In the genomic region with DNA sequence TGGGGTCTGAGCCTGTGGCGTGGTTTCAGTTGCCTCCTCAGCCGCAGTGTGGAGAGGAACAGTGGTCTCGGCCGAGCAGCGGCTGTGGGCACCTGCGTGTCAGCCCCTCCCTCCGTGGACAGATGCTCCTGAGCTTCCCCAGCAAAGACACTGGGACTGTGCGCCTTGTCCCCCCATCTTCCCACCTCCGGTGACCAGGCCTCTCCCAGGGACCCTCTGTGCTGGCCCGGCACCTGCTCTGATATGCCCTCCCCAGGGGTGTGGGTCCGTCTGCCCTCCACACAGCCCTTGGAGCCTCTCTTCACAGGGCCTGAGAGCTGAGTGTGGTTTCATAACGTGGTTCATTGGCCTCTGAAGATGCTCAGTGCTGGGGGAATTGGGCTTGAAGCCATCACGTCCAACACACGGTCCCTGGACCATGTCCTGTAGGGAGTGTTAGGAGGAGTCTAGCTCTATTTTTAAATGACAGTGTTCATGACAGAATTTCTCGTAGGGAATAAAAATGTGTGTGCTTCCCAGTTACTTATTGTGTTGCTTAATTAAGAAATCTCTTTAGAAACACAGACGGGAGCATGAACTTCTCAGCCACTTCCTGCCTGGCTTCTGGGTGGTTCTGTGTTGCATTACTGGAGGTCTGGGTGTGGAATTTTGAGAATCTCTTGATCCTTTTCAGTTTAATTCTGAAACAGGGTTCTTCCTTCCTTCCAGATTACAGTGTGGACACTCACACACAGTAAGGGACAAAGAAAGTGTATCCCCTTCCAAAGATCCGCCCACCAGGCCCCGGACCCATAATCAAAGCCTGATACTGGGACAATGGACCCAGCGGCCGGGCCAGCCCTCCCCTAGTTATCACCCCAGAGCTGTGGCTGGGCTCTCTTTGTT, we compare ENCODE assay signal across 8 cellular contexts.
A peak's percentile ranks its signal among the peaks of the same experiment; 100 is the strongest.
DNase-seq lines count a peak whose midpoint lies in the region; ATAC-seq and TF ChIP-seq lines count a peak whose summit lies in the region.

No MANE protein-coding gene starts in this region.

- H3K9ac ChIP-seq in PC-3 (ENCODE audit: low read length): no peak overlapping the region

- H3K4me2 ChIP-seq in PC-3 (ENCODE audit: low read length): no peak overlapping the region

- no peaks in the 10 kb centered on the region for H3K27me3 Mint-ChIP-seq in T-helper 1 cell treated with Interleukin-12 subunit alpha and Interleukin-12 subunit beta and Interleukin-4 antibody, amounts not matched to agents 30 μg/mL and 1 μg/mL, for 36 hours (ENCODE audit: low read depth)

- H3K9me3 ChIP-seq in PC-3 (ENCODE audit: low read length): no peaks in the 10 kb centered on the region

- H3K4me1 ChIP-seq in PC-3 (ENCODE audit: insufficient read depth, low read length): peaks cover 4% of the 10 kb centered on the region; the same call in 1 of the 2 replicates

- H3K9me2 ChIP-seq in PC-3 (replicated peaks; ENCODE audit: low read length): no peaks in the 10 kb centered on the region

- peak overlapping the region; percentile 48 for H3K4me3 Mint-ChIP-seq in T-helper 1 cell treated with Interleukin-12 subunit alpha and Interleukin-12 subunit beta and Interleukin-4 antibody, amounts not matched to agents 30 μg/mL and 1 μg/mL, for 36 hours

- H2AFZ ChIP-seq in PC-3 (ENCODE audit: low read length): no peak overlapping the region

- peaks cover 14% of the 10 kb centered on the region for H3K36me3 Mint-ChIP-seq in T-helper 1 cell treated with Interleukin-12 subunit alpha and Interleukin-12 subunit beta and Interleukin-4 antibody, amounts not matched to agents 30 μg/mL and 1 μg/mL, for 36 hours (ENCODE audit: low read depth)

- H3K79me2 ChIP-seq in PC-3 (ENCODE audit: low read length): no peaks in the 10 kb centered on the region

- peak overlapping the region in 20 of 21 experiments; percentile 45 to 91 (median 76) for H3K27ac ChIP-seq in skin epidermis
- H3K27ac ChIP-seq in PC-3 (ENCODE audit: low read length): no peak overlapping the region

- no peaks in the 10 kb centered on the region for H3K36me3 ChIP-seq in PC-3 (ENCODE audit: low read depth, low read length)

- BruUV-seq in PC-3 (replicated peaks; lab: Mats Ljungman, UMichigan): no TSS peak

- no peaks in the 10 kb centered on the region for H3K27me3 ChIP-seq in PC-3 (ENCODE audit: low read length)

- no peaks in the 10 kb centered on the region for H4K20me1 ChIP-seq in PC-3 (ENCODE audit: low read length)

- peak overlapping the region; percentile 55 for H3K27ac Mint-ChIP-seq in T-helper 1 cell treated with Interleukin-12 subunit alpha and Interleukin-12 subunit beta and Interleukin-4 antibody, amounts not matched to agents 30 μg/mL and 1 μg/mL, for 36 hours

- no peaks in the 10 kb centered on the region for H3K9me3 Mint-ChIP-seq in T-helper 1 cell treated with Interleukin-12 subunit alpha and Interleukin-12 subunit beta and Interleukin-4 antibody, amounts not matched to agents 30 μg/mL and 1 μg/mL, for 36 hours

- POLR2A ChIA-PET in PC-3 (lab: Charles Lee; ENCODE audit: unreplicated experiment): no interaction called here

- ATAC-seq in GM21529 (IDR thresholded peaks at IDR 0.05; ENCODE audit: unreplicated experiment) (peak; percentile 37), HG02973 (IDR thresholded peaks at IDR 0.05; ENCODE audit: unreplicated experiment) (no peak), PC-3 (no peak)

- DNase-seq in cardiac septum (ENCODE audit: low spot score): peak; percentile 65
- DNase-seq in stimulated activated CD4-positive, alpha-beta T cell treated with anti-CD3 and anti-CD28 coated beads, Interleukin-2, amount 100 ng/mL, for 48 hours: no peak
- no peak for DNase-seq in PC-3
- DNase-seq in midbrain (lab: John Stamatoyannopoulos, UW): no peak

- H3K4me1 Mint-ChIP-seq in T-helper 1 cell treated with Interleukin-12 subunit alpha and Interleukin-12 subunit beta and Interleukin-4 antibody, amounts not matched to agents 30 μg/mL and 1 μg/mL, for 36 hours (ENCODE audit: low read depth): peaks cover 31% of the 10 kb centered on the region

- H3K4me3 ChIP-seq in skin epidermis (peak overlapping the region in 3 of 7 experiments; percentile 9 to 37 (median 11)), PC-3 (ENCODE audit: low read length) (no peak overlapping the region)

- CTCF ChIA-PET in PC-3 (lab: Charles Lee): no interaction called here

- no peak for TF ChIP-seq CTCF in PC-3 (conservative IDR thresholded peaks at IDR 0.05; ENCODE audit: low read depth, low read length)

- no peaks in the 10 kb centered on the region for H3F3A ChIP-seq in PC-3 (ENCODE audit: low read length, unreplicated experiment)

- intact Hi-C loops in cardiac septum (cut with DNase I) (loop anchor here (1.0 to 2.0 kb wide), 3 partner anchors 20 to 83 kb away; no protein-coding TSS in a partner anchor), PC-3 (cut with micrococcal nuclease) (loop anchor here (5.0 kb wide), 1 partner anchor 104 kb away; no protein-coding TSS in a partner anchor)
